Comparison of ENCODE assay signal across 1 cellular context in the genomic region with DNA sequence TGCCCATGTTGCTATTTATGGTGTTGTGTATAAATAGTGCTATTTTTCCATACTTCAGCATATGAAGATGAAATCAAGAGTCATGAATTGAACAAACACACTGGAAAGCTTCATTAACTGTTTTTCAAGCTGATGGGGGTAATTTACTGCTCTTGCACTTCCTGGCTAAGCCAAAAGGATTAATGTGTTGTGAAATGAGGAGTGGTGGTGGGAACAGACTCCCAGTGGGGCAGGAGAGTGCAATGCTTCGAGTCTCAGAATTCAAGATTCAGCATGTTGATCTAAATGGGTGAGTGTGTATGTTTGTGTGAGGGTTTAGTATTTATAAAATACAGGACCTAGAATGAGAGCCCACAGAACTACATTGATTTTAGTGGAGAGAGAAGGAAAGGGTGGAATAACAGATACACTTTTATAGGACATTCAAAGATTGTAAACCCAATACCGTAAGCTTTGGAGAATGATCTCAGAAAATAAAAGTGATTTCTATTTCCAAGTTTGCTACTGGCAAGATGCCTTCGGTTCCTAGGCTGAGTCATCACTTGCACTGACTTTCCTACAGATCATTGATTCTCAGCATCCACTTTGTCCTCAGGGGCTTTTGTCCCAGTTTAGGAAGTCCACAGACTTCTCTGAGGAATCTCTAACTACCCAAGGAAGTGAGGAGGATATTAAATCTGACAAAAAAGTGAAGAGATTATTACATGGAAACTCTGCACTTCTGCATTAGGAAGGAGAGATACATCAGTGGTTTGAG.
TF ChIP-seq lines count a peak whose summit lies in the region.

No MANE protein-coding gene starts in this region.

TF ChIP-seq in HepG2, 621 proteins besides CTCF, POLR2A, EP300 and RAD21 (continued from another document):
- TF ChIP-seq CAMTA2 (CRISPR knock-in tag; IDR thresholded peaks at IDR 0.05; ENCODE audit: borderline replicate concordance) (no peak), ZNF3 (CRISPR knock-in tag; IDR thresholded peaks at IDR 0.05) (no peak), HOXA5 (CRISPR knock-in tag; IDR thresholded peaks at IDR 0.05) (no peak), CEBPZ (IDR thresholded peaks at IDR 0.05; ENCODE audit: low read length) (no peak), AKAP8 (CRISPR knock-in tag; IDR thresholded peaks at IDR 0.05) (no peak), BCL6 (CRISPR knock-in tag; IDR thresholded peaks at IDR 0.05) (no peak)
